Comparison of ENCODE assay signal across 1 cellular context in the genomic region with DNA sequence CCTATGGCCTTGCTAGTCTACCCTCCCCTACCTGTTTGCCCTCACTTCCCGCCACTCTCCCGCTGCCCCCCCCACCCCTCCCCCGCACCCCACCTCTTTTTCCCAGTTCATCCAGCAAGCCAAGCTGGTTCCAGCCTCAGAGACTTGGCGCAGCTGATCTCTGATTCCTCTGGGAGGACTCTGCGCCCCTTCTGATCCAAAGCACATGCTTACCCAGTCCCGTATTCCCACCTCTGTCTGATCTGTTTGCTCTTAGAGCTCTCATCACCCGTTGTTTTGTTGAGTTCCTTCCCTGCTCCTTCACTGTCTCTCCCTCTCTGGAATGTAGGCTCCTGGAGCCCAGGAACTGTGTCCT.
A peak's percentile ranks its signal among the peaks of the same experiment; 100 is the strongest.
TF ChIP-seq lines count a peak whose summit lies in the region.

No MANE protein-coding gene starts in this region.

TF ChIP-seq in K562, 482 proteins besides CTCF, POLR2A, EP300 and RAD21:
- TF ChIP-seq, protein P1, sequence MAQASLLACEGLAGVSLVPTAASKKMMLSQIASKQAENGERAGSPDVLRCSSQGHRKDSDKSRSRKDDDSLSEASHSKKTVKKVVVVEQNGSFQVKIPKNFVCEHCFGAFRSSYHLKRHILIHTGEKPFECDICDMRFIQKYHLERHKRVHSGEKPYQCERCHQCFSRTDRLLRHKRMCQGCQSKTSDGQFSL (CRISPR knock-in tag; IDR thresholded peaks at IDR 0.05), result no peak
- TF ChIP-seq, protein P1 (tag; IDR thresholded peaks at IDR 0.05), result peak in 1 of 2 experiments; percentile 55; a peak in 1 of 4 replicates
- TF ChIP-seq, protein P2, sequence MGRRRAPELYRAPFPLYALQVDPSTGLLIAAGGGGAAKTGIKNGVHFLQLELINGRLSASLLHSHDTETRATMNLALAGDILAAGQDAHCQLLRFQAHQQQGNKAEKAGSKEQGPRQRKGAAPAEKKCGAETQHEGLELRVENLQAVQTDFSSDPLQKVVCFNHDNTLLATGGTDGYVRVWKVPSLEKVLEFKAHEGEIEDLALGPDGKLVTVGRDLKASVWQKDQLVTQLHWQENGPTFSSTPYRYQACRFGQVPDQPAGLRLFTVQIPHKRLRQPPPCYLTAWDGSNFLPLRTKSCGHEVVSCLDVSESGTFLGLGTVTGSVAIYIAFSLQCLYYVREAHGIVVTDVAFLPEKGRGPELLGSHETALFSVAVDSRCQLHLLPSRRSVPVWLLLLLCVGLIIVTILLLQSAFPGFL (CRISPR knock-in tag; IDR thresholded peaks at IDR 0.05), result no peak
- no peak for TF ChIP-seq IRF2 (CRISPR knock-in tag; IDR thresholded peaks at IDR 0.05)
- TF ChIP-seq ZZZ3 (IDR thresholded peaks at IDR 0.05), result no peak
